ENCODE assay signal across 11 cellular contexts in genomic region chr9:5920860-5921328, GRCh38. TPM values are rescaled to one million over a fixed set of nuclear protein-coding genes. Genes with fewer than 3 reads are reported as not detected.
DNase-seq lines count a peak whose midpoint lies in the region; ATAC-seq, FAIRE-seq and TF ChIP-seq lines count a peak whose summit lies in the region.
"Had no signal": no experiment of that assay in that cellular context is flagged by ENCODE, and none has a peak within 500 bp of the region (broad histone marks: within the 10 kb centered on the region; RNA-seq: fewer than 3 reads in every experiment).

No MANE protein-coding gene starts in this region.

- peaks cover 50% of the 10 kb centered on the region for H3K36me3 Mint-ChIP-seq in T-helper 1 cell treated with Interleukin-12 subunit alpha and Interleukin-12 subunit beta and Interleukin-4 antibody, amounts not matched to agents 30 μg/mL and 1 μg/mL, for 36 hours (ENCODE audit: low read depth)
- peaks cover 36% of the 10 kb centered on the region for H3K36me3 Mint-ChIP-seq in progenitor cell of endocrine pancreas (ENCODE audit: insufficient read depth)

- peaks cover 12 to 14% of the 10 kb centered on the region in 2 donors for H3K36me3 ChIP-seq in kidney (ENCODE audit: control insufficient read depth in 1 of 2, insufficient read depth in 2 of 2, low read length in 2 of 2)
- H3K36me3 ChIP-seq in HAP-1 (replicated peaks) = peaks cover 5% of the 10 kb centered on the region

- no peaks in the 10 kb centered on the region for H3K27me3 ChIP-seq in HAP-1 (ENCODE audit: low read depth)
- H3K27me3 ChIP-seq: testis had no signal

- H3K9me3 ChIP-seq in kidney (ENCODE audit: control insufficient read depth in 1 of 2, low read length in 2 of 2) = no peaks in the 10 kb centered on the region
- H3K9me3 ChIP-seq in HAP-1 = no peaks in the 10 kb centered on the region
- H3K9me3 ChIP-seq: testis had no signal

- intact Hi-C loops in kidney (cut with DNase I) = no loop called here

- no peak overlapping the region for H3K9ac ChIP-seq in kidney (ENCODE audit: low read length in 2 of 2)

- peak overlapping the region; percentile 81 for H3K27ac Mint-ChIP-seq in T-helper 1 cell treated with Interleukin-12 subunit alpha and Interleukin-12 subunit beta and Interleukin-4 antibody, amounts not matched to agents 30 μg/mL and 1 μg/mL, for 36 hours
- no peak overlapping the region for H3K27ac Mint-ChIP-seq in progenitor cell of endocrine pancreas

- no peaks in the 10 kb centered on the region for H3K27me3 Mint-ChIP-seq in T-helper 1 cell treated with Interleukin-12 subunit alpha and Interleukin-12 subunit beta and Interleukin-4 antibody, amounts not matched to agents 30 μg/mL and 1 μg/mL, for 36 hours (ENCODE audit: low read depth)
- no peaks in the 10 kb centered on the region for H3K27me3 Mint-ChIP-seq in progenitor cell of endocrine pancreas

- peak; percentile 24 for DNase-seq in GM04503 (ENCODE audit: low read depth)
- no peak for DNase-seq in kidney
- no peak for DNase-seq in HAP-1 (ENCODE audit: low spot score in 2 of 2)
- DNase-seq in activated CD8-positive, alpha-beta memory T cell treated with anti-CD3 and anti-CD28 coated beads, Interleukin-2, amount 50 U/mL, for 4 hours = no peak
- DNase-seq in progenitor cell of endocrine pancreas (ENCODE audit: low spot score, unreplicated experiment) = no peak
- DNase-seq: effector CD4-positive, alpha-beta T cell; left cardiac atrium; testis had no signal

- peak; percentile 77 for ATAC-seq in GM19043 (IDR thresholded peaks at IDR 0.05; ENCODE audit: low read depth, unreplicated experiment)
- peak; percentile 94 for ATAC-seq in HG02870 (IDR thresholded peaks at IDR 0.05; ENCODE audit: unreplicated experiment)
- ATAC-seq: left cardiac atrium had no signal

- H3K4me1 ChIP-seq in kidney (ENCODE audit: control insufficient read depth in 1 of 2, insufficient read depth in 1 of 2, low read depth in 1 of 2, low read length in 2 of 2) = peaks cover 0 to 14% of the 10 kb centered on the region in 2 donors
- no peaks in the 10 kb centered on the region for H3K4me1 ChIP-seq in HAP-1
- H3K4me1 ChIP-seq: testis had no signal

- H3K9me3 Mint-ChIP-seq in T-helper 1 cell treated with Interleukin-12 subunit alpha and Interleukin-12 subunit beta and Interleukin-4 antibody, amounts not matched to agents 30 μg/mL and 1 μg/mL, for 36 hours = no peaks in the 10 kb centered on the region
- H3K9me3 Mint-ChIP-seq in progenitor cell of endocrine pancreas (ENCODE audit: low read depth) = no peaks in the 10 kb centered on the region

- H3K4me3 ChIP-seq in kidney (ENCODE audit: low read length in 2 of 2) (no peak overlapping the region), HAP-1 (no peak overlapping the region)
- H3K4me3 ChIP-seq: testis had no signal

- no peak overlapping the region for H3K27ac ChIP-seq in kidney (ENCODE audit: low read depth in 2 of 2, low read length in 2 of 2)
- H3K27ac ChIP-seq: testis had no signal

- H3K4me1 Mint-ChIP-seq in T-helper 1 cell treated with Interleukin-12 subunit alpha and Interleukin-12 subunit beta and Interleukin-4 antibody, amounts not matched to agents 30 μg/mL and 1 μg/mL, for 36 hours (ENCODE audit: low read depth) = peaks cover 18% of the 10 kb centered on the region
- H3K4me1 Mint-ChIP-seq in progenitor cell of endocrine pancreas (ENCODE audit: low read depth) = peaks cover 23% of the 10 kb centered on the region

- no peak for FAIRE-seq in kidney (lab: Jason Lieb, UNC)

- H3K4me3 Mint-ChIP-seq in T-helper 1 cell treated with Interleukin-12 subunit alpha and Interleukin-12 subunit beta and Interleukin-4 antibody, amounts not matched to agents 30 μg/mL and 1 μg/mL, for 36 hours = no peak overlapping the region
- no peak overlapping the region for H3K4me3 Mint-ChIP-seq in progenitor cell of endocrine pancreas (ENCODE audit: low read depth)

- TF ChIP-seq CTCF in kidney (IDR thresholded peaks at IDR 0.05; ENCODE audit: borderline replicate concordance, extremely low read depth, insufficient read depth) (no peak), progenitor cell of endocrine pancreas (IDR thresholded peaks at IDR 0.05; ENCODE audit: unreplicated experiment) (no peak)

- in situ Hi-C loops in HAP-1 (cut with MboI; ENCODE audit: low sequenced_read_pairs) = no loop called here

RNA-seq across cellular contexts. Expression of gene MLANA, which starts 30.2 kb away (rescaled TPM):
- total RNA-seq in kidney (not detected), progenitor cell of endocrine pancreas (not detected in 2 replicates)
- not detected for polyA plus RNA-seq in kidney (ENCODE audit: insufficient read depth, low read depth, low replicate concordance)
- total RNA-seq: left cardiac atrium, testis had no signal
